In genomic region chr19:21141787-21142464, GRCh38 we compare ENCODE assay signal across 1 cellular context.
TF ChIP-seq lines count a peak whose summit lies in the region.

Gene ZNF431 (plus strand): TSS chr19:21142040. CDS start chr19:21142184, 144 bp downstream.

TF ChIP-seq in K562, 482 proteins besides CTCF, POLR2A, EP300 and RAD21 (continued from another document and continues in another):
- TF ChIP-seq THRA (IDR thresholded peaks at IDR 0.05) (no peak), NFYB (IDR thresholded peaks at IDR 0.05; ENCODE audit: extremely low read depth, insufficient read length) (peak; percentile 97), POLR2H (tag; IDR thresholded peaks at IDR 0.05; ENCODE audit: low read depth) (peak; percentile 64; the same call in 1 of the 2 replicates), ELF1 (tag; IDR thresholded peaks at IDR 0.05) (peak; percentile 85), NFIC (IDR thresholded peaks at IDR 0.05) (0 out of 2 replicates have a peak, but pooled peaks have one; percentile 6), SRSF3 (IDR thresholded peaks at IDR 0.05; ENCODE audit: insufficient read depth, low read length) (0 out of 2 replicates have a peak, but pooled peaks have one; percentile 26), EGR1 (conservative IDR thresholded peaks at IDR 0.05) (no peak), ESRRA (IDR thresholded peaks at IDR 0.05; ENCODE audit: borderline replicate concordance, low read depth) (0 out of 2 replicates have a peak, but pooled peaks have one; percentile 16), ZNF3 (CRISPR knock-in tag; IDR thresholded peaks at IDR 0.05) (no peak), CREB1 (IDR thresholded peaks at IDR 0.05) (no peak), CREB1 (CRISPR knock-in tag; IDR thresholded peaks at IDR 0.05) (peak; percentile 56; the same call in 1 of the 2 replicates), SIN3B (IDR thresholded peaks at IDR 0.05; ENCODE audit: low read depth) (peak; percentile 42; the same call in 1 of the 2 replicates), ZNF79 (CRISPR knock-in tag; IDR thresholded peaks at IDR 0.05; ENCODE audit: low read depth) (no peak), SAP30 (IDR thresholded peaks at IDR 0.05; ENCODE audit: borderline replicate concordance, insufficient read depth, low read depth, low read length, poor library complexity, severe bottlenecking) (peak; percentile 80), RBBP5 (IDR thresholded peaks at IDR 0.05; ENCODE audit: borderline replicate concordance, insufficient read depth, low read length, poor library complexity, severe bottlenecking) (peak; percentile 79), PKNOX1 (IDR thresholded peaks at IDR 0.05) (peak; percentile 99), JUN (IDR thresholded peaks at IDR 0.05; ENCODE audit: borderline replicate concordance, low read depth, low read length) (no peak), JUN (CRISPR knock-in tag; IDR thresholded peaks at IDR 0.05; ENCODE audit: borderline replicate concordance) (no peak), TFAP4 (CRISPR knock-in tag; IDR thresholded peaks at IDR 0.05; ENCODE audit: borderline replicate concordance) (peak; percentile 81), PURB (CRISPR knock-in tag; IDR thresholded peaks at IDR 0.05; ENCODE audit: low read depth) (no peak), NEUROD1 (IDR thresholded peaks at IDR 0.05; ENCODE audit: borderline replicate concordance, low read depth, low read length, partially characterized antibody) (peak; percentile 60), ASH1L (IDR thresholded peaks at IDR 0.05; ENCODE audit: borderline replicate concordance, low read depth, partially characterized antibody) (peak; percentile 86), PRDM10 (IDR thresholded peaks at IDR 0.05; ENCODE audit: partially characterized antibody) (no peak), POLR2B (IDR thresholded peaks at IDR 0.05; ENCODE audit: low read depth, partially characterized antibody) (peak; percentile 78), ZBTB17 (CRISPR knock-in tag; IDR thresholded peaks at IDR 0.05) (peak; percentile 57; the same call in 1 of the 2 replicates), TBP (optimal IDR thresholded peaks at IDR 0.05; ENCODE audit: low read depth, low read length) (peak; percentile 68), ZFX (CRISPR knock-in tag; IDR thresholded peaks at IDR 0.05) (peak; percentile 89)
- TF ChIP-seq, protein P1, sequence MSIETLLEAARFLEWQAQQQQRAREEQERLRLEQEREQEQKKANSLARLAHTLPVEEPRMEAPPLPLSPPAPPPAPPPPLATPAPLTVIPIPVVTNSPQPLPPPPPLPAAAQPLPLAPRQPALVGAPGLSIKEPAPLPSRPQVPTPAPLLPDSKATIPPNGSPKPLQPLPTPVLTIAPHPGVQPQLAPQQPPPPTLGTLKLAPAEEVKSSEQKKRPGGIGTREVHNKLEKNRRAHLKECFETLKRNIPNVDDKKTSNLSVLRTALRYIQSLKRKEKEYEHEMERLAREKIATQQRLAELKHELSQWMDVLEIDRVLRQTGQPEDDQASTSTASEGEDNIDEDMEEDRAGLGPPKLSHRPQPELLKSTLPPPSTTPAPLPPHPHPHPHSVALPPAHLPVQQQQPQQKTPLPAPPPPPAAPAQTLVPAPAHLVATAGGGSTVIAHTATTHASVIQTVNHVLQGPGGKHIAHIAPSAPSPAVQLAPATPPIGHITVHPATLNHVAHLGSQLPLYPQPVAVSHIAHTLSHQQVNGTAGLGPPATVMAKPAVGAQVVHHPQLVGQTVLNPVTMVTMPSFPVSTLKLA (conservative IDR thresholded peaks at IDR 0.05) = peak in 1 of 2 experiments; percentile 57; a peak in 2 of 4 replicates
- TF ChIP-seq, protein P2, sequence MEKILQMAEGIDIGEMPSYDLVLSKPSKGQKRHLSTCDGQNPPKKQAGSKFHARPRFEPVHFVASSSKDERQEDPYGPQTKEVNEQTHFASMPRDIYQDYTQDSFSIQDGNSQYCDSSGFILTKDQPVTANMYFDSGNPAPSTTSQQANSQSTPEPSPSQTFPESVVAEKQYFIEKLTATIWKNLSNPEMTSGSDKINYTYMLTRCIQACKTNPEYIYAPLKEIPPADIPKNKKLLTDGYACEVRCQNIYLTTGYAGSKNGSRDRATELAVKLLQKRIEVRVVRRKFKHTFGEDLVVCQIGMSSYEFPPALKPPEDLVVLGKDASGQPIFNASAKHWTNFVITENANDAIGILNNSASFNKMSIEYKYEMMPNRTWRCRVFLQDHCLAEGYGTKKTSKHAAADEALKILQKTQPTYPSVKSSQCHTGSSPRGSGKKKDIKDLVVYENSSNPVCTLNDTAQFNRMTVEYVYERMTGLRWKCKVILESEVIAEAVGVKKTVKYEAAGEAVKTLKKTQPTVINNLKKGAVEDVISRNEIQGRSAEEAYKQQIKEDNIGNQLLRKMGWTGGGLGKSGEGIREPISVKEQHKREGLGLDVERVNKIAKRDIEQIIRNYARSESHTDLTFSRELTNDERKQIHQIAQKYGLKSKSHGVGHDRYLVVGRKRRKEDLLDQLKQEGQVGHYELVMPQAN (IDR thresholded peaks at IDR 0.05; ENCODE audit: borderline replicate concordance) = peak; percentile 45; the same call in 1 of the 2 replicates
- TF ChIP-seq, protein P3, sequence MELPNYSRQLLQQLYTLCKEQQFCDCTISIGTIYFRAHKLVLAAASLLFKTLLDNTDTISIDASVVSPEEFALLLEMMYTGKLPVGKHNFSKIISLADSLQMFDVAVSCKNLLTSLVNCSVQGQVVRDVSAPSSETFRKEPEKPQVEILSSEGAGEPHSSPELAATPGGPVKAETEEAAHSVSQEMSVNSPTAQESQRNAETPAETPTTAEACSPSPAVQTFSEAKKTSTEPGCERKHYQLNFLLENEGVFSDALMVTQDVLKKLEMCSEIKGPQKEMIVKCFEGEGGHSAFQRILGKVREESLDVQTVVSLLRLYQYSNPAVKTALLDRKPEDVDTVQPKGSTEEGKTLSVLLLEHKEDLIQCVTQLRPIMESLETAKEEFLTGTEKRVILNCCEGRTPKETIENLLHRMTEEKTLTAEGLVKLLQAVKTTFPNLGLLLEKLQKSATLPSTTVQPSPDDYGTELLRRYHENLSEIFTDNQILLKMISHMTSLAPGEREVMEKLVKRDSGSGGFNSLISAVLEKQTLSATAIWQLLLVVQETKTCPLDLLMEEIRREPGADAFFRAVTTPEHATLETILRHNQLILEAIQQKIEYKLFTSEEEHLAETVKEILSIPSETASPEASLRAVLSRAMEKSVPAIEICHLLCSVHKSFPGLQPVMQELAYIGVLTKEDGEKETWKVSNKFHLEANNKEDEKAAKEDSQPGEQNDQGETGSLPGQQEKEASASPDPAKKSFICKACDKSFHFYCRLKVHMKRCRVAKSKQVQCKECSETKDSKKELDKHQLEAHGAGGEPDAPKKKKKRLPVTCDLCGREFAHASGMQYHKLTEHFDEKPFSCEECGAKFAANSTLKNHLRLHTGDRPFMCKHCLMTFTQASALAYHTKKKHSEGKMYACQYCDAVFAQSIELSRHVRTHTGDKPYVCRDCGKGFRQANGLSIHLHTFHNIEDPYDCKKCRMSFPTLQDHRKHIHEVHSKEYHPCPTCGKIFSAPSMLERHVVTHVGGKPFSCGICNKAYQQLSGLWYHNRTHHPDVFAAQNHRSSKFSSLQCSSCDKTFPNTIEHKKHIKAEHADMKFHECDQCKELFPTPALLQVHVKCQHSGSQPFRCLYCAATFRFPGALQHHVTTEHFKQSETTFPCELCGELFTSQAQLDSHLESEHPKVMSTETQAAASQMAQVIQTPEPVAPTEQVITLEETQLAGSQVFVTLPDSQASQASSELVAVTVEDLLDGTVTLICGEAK (IDR thresholded peaks at IDR 0.05) = peak; percentile 72
- TF ChIP-seq, protein P3 (CRISPR knock-in tag; IDR thresholded peaks at IDR 0.05) = no peak
- TF ChIP-seq, protein P4, sequence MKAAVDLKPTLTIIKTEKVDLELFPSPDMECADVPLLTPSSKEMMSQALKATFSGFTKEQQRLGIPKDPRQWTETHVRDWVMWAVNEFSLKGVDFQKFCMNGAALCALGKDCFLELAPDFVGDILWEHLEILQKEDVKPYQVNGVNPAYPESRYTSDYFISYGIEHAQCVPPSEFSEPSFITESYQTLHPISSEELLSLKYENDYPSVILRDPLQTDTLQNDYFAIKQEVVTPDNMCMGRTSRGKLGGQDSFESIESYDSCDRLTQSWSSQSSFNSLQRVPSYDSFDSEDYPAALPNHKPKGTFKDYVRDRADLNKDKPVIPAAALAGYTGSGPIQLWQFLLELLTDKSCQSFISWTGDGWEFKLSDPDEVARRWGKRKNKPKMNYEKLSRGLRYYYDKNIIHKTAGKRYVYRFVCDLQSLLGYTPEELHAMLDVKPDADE (conservative IDR thresholded peaks at IDR 0.05; ENCODE audit: control insufficient read depth, low read depth, low read length) = 0 out of 2 replicates have a peak, but pooled peaks have one; percentile 43
- TF ChIP-seq, protein P5, sequence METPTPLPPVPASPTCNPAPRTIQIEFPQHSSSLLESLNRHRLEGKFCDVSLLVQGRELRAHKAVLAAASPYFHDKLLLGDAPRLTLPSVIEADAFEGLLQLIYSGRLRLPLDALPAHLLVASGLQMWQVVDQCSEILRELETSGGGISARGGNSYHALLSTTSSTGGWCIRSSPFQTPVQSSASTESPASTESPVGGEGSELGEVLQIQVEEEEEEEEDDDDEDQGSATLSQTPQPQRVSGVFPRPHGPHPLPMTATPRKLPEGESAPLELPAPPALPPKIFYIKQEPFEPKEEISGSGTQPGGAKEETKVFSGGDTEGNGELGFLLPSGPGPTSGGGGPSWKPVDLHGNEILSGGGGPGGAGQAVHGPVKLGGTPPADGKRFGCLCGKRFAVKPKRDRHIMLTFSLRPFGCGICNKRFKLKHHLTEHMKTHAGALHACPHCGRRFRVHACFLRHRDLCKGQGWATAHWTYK (CRISPR knock-in tag; IDR thresholded peaks at IDR 0.05) = 0 out of 2 replicates have a peak, but pooled peaks have one; percentile 46
